6 cellular contexts compared by ENCODE assay signal in the genomic region with DNA sequence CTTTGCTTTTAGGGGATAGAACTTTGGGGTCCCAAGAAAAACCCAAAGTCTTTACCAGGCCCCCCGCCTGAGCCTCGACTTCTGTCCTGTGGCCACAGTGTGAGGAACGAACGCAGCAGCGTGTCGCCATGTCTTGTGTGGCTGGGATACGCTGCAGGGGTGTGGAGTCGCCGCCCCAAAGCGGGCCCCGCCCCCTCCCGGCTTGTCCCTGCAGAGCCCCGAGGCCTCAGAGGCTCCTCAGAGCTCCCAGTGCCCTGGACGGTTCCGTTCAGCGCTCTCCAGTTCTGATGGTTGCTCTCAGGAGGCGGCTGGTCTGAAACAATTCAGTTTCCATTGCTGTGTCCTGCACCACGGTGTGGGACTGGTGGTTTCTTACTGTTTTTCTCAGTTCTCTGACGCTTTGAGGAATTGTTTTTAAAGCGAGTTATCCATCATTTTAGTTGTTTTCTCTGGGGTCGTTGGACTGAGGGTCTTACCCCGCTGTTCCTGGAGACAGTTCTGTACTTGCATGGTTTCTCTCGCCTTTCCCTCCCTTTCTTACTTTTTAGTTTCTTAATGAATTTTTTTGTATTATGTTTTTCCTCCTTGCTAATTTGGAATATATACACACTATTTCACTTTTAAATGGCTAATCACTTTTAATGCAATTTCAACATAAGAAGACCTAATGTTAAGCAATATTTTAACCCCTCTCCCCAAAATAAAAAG. TPM values are rescaled to one million over a fixed set of nuclear protein-coding genes. Genes with fewer than 3 reads are reported as not detected.
DNase-seq lines count a peak whose midpoint lies in the region; ATAC-seq, FAIRE-seq and TF ChIP-seq lines count a peak whose summit lies in the region.

No MANE protein-coding gene starts in this region.

- TSS peak; percentile 38 for BruUV-seq in HepG2 (replicated peaks; lab: Mats Ljungman, UMichigan)

- WGBS in HepG2 (ENCODE audit: low lambda C conversion rate) = 14% methylated on average over 9 of the region's 23 CpGs
- WGBS in tibial nerve, 2 donors = 42 to 44% methylated on average over 23 of the region's 23 CpGs

- TF ChIP-seq EP300 in HepG2 (IDR thresholded peaks at IDR 0.05; ENCODE audit: low read depth in 2 of 2, low read length in 2 of 2) (no peak), HepG2 (CRISPR knock-in tag; IDR thresholded peaks at IDR 0.05; ENCODE audit: borderline replicate concordance) (no peak), tibial nerve (IDR thresholded peaks at IDR 0.05) (no peak)

- no peaks in the 10 kb centered on the region for H3K9me3 ChIP-seq in HepG2 (ENCODE audit: low read length)
- no peaks in the 10 kb centered on the region for H3K9me3 ChIP-seq in tibial nerve

- no peak overlapping the region for H3K27ac ChIP-seq in HepG2 (ENCODE audit: extremely low read length, insufficient read depth, low read length)
- H3K27ac ChIP-seq in tibial nerve = peak overlapping the region in 1 of 4 donors; percentile 46

- CTCF ChIA-PET in HepG2 (lab: Yijun Ruan, JAX; ENCODE audit: low intra/inter-chr PET ratio, low total read pairs) = no interaction called here

- H3K79me2 ChIP-seq in HepG2 (ENCODE audit: insufficient read depth, low read length) = no peaks in the 10 kb centered on the region

- H2AFZ ChIP-seq in HepG2 (ENCODE audit: low read length) = no peak overlapping the region

- peak; percentile 62 for ATAC-seq in HepG2
- no peak for ATAC-seq in HG02678 (IDR thresholded peaks at IDR 0.05; ENCODE audit: unreplicated experiment)

- peak; percentile 31; the same call in 1 of the 2 replicates for TF ChIP-seq RAD21 in HepG2 (CRISPR knock-in tag; IDR thresholded peaks at IDR 0.05)

- peaks cover 3 to 12% of the 10 kb centered on the region in 2 experiments; a peak in 4 of 5 replicates for H3K36me3 ChIP-seq in HepG2 (replicated peaks in 1 of 2; ENCODE audit: control insufficient read depth in 1 of 2, insufficient read depth in 2 of 2, low read length in 2 of 2)
- peaks cover 0 to 38% (median 0%) of the 10 kb centered on the region in 3 donors for H3K36me3 ChIP-seq in tibial nerve

- in situ Hi-C loops in HepG2 (cut with HindIII; ENCODE audit: extremely low pct_ligation_motif_present, low pct_unique_long_range_greater_than_20kb) = loop anchor here (5.0 to 10.0 kb wide), 2 partner anchors 53 to 170 kb away; a partner anchor contains a TSS

- no peak for DNase-seq in LNCaP clone FGC (ENCODE audit: low read depth)
- peak; percentile 65 for DNase-seq in activated T-helper 9 cell treated with anti-CD3 and anti-CD28 coated beads, Interleukin-2, amount 50 U/mL, for 16 hours (ENCODE audit: low read depth)
- peak; percentile 65 for DNase-seq in HepG2 (ENCODE audit: low spot score)
- peak in 1 of 2 donors; percentile 38 for DNase-seq in tibial nerve (ENCODE audit: low spot score in 2 of 2)
- no peak for DNase-seq in hippocampal formation (lab: John Stamatoyannopoulos, UW)

- H3K4me2 ChIP-seq in HepG2 (ENCODE audit: low read depth, low read length) = peak overlapping the region; percentile 91

- peak; percentile 75 for FAIRE-seq in HepG2 (lab: Jason Lieb, UNC)

- peak overlapping the region; percentile 69 for H3K9ac ChIP-seq in HepG2 (ENCODE audit: insufficient read depth, low read depth, low read length)

- H3K4me3 ChIP-seq in LNCaP clone FGC (ENCODE audit: low read depth, low read length) (peak overlapping the region; percentile 32), HepG2 (replicated peaks in 1 of 3; ENCODE audit: insufficient read depth in 1 of 3, low read depth in 2 of 3, low read length in 3 of 3) (peak overlapping the region; percentile 24 to 75 (median 55)), tibial nerve (peak overlapping the region in 3 of 4 donors; percentile 1 to 14 (median 14))

- peaks cover 29% of the 10 kb centered on the region for H3K4me1 ChIP-seq in HepG2 (ENCODE audit: insufficient read depth, low read length)
- H3K4me1 ChIP-seq in tibial nerve = peaks cover 0 to 34% (median 15%) of the 10 kb centered on the region in 4 donors

- H4K20me1 ChIP-seq in HepG2 (ENCODE audit: insufficient read depth, low read length) = no peaks in the 10 kb centered on the region

- POLR2A ChIA-PET in HepG2 (lab: Yijun Ruan, JAX) = interaction anchor here (1.0 to 3.2 kb wide), 5 partner anchors 8 to 54 kb away, joined by 3 to 25 read pairs (median 4); a partner anchor contains a TSS

- H3K27me3 ChIP-seq in HepG2 (ENCODE audit: control insufficient read depth in 1 of 2, insufficient read depth in 2 of 2, low read length in 2 of 2) = peaks cover 0 to 10% of the 10 kb centered on the region in 2 experiments; a peak in 1 of 5 replicates
- H3K27me3 ChIP-seq in tibial nerve = no peaks in the 10 kb centered on the region

- TF ChIP-seq POLR2A in HepG2 (IDR thresholded peaks at IDR 0.05; ENCODE audit: insufficient read depth in 1 of 2, low read depth in 2 of 2, low read length in 2 of 2) (peak in 1 of 2 experiments; percentile 62; a peak in 2 of 4 replicates), tibial nerve (IDR thresholded peaks at IDR 0.05) (no peak)

- TF ChIP-seq CTCF in LNCaP clone FGC (IDR thresholded peaks at IDR 0.05; ENCODE audit: control insufficient read depth, extremely low read depth, insufficient read depth) = no peak
- peak; percentile 49 for TF ChIP-seq CTCF in HepG2 (CRISPR knock-in tag; IDR thresholded peaks at IDR 0.05)
- no peak for TF ChIP-seq CTCF in tibial nerve (IDR thresholded peaks at IDR 0.05)

- intact Hi-C loops in HepG2 (cut with micrococcal nuclease; ENCODE audit: unreplicated experiment) = no loop called here

RNA-seq across cellular contexts. Expression of a gene that starts 1.6 kb away (rescaled TPM):
- 0.32 and 1.0 TPM in 2 replicates for total RNA-seq in HepG2 (2016; rRNA removed; fragmentation: Illumina TruSeq; extraction: Trizol)
- total RNA-seq in HepG2 (2016; cell fraction: cytosol; rRNA removed; fragmentation: Illumina TruSeq; extraction: Trizol; ENCODE audit: low read depth) = not detected in 2 replicates
- total RNA-seq in HepG2 (2016; cell fraction: insoluble cytoplasmic fraction; rRNA removed; fragmentation: Illumina TruSeq; extraction: Trizol) = 0.84 TPM in 1 of 2 replicates, not detected in the other
- total RNA-seq in HepG2 (2016; cell fraction: membrane; rRNA removed; fragmentation: Illumina TruSeq; extraction: Trizol) = 0.24 and 0.53 TPM in 2 replicates
- 0.75 and 2.8 TPM in 2 replicates for total RNA-seq in HepG2 (2016; cell fraction: nucleus; rRNA removed; fragmentation: Illumina TruSeq; extraction: Trizol)
- polyA plus RNA-seq in HepG2 (2011; rRNA removed) = 0.77 and 1.5 TPM in 2 replicates
- polyA plus RNA-seq in HepG2 (2011; cell fraction: cytosol; rRNA removed) = 0.24 and 0.27 TPM in 2 replicates
- 34.5 and 42.6 TPM in 2 replicates for polyA plus RNA-seq in HepG2 (2011; cell fraction: nucleus; rRNA removed)
- 1.0 and 2.7 TPM in 2 replicates for polyA plus RNA-seq in HepG2 (2012)
- polyA plus RNA-seq in HepG2 (2016; cell fraction: cytosol; fragmentation: Illumina TruSeq; extraction: Trizol; ENCODE audit: low read depth) = 0.19 and 0.29 TPM in 2 replicates
- not detected in 2 replicates for polyA plus RNA-seq in HepG2 (2016; cell fraction: insoluble cytoplasmic fraction; fragmentation: Illumina TruSeq; extraction: Trizol; ENCODE audit: low read depth)
- polyA plus RNA-seq in HepG2 (2016; cell fraction: membrane; fragmentation: Illumina TruSeq; extraction: Trizol; ENCODE audit: low read depth) = 0.19 and 0.30 TPM in 2 replicates
- polyA plus RNA-seq in HepG2 (2016; cell fraction: nucleus; fragmentation: Illumina TruSeq; extraction: Trizol; ENCODE audit: insufficient read depth, low read depth) = 2.2 and 4.7 TPM in 2 replicates
- polyA minus RNA-seq in HepG2 (2011; rRNA and poly(A)+ RNA removed; ENCODE audit: low replicate concordance) = 1.4 and 1.8 TPM in 2 replicates
- 0.69 TPM in 1 of 2 replicates, not detected in the other for polyA minus RNA-seq in HepG2 (2011; cell fraction: cytosol; rRNA and poly(A)+ RNA removed)
- polyA minus RNA-seq in HepG2 (2011; cell fraction: nucleus; rRNA and poly(A)+ RNA removed) = 3.5 and 4.0 TPM in 2 replicates
- 10 to 100 TPM; 23.9 to 79.4 (median 52.9) TPM for total RNA-seq in tibial nerve

RNA-seq across cellular contexts. Expression of a gene that starts 7.9 kb away (rescaled TPM):
- total RNA-seq in HepG2 (2016; rRNA removed; fragmentation: Illumina TruSeq; extraction: Trizol) = 7.2 and 22.9 TPM in 2 replicates
- 1.1 and 1.9 TPM in 2 replicates for total RNA-seq in HepG2 (2016; cell fraction: cytosol; rRNA removed; fragmentation: Illumina TruSeq; extraction: Trizol; ENCODE audit: low read depth)
- 6.6 and 22.7 TPM in 2 replicates for total RNA-seq in HepG2 (2016; cell fraction: insoluble cytoplasmic fraction; rRNA removed; fragmentation: Illumina TruSeq; extraction: Trizol)
- total RNA-seq in HepG2 (2016; cell fraction: membrane; rRNA removed; fragmentation: Illumina TruSeq; extraction: Trizol) = 4.2 and 4.6 TPM in 2 replicates
- 23.8 and 28.9 TPM in 2 replicates for total RNA-seq in HepG2 (2016; cell fraction: nucleus; rRNA removed; fragmentation: Illumina TruSeq; extraction: Trizol)
- 5.4 and 8.4 TPM in 2 replicates for polyA plus RNA-seq in HepG2 (2011; rRNA removed)
- 7.7 and 10.8 TPM in 2 replicates for polyA plus RNA-seq in HepG2 (2011; cell fraction: cytosol; rRNA removed)
- 30.6 and 45.2 TPM in 2 replicates for polyA plus RNA-seq in HepG2 (2011; cell fraction: nucleus; rRNA removed)
- polyA plus RNA-seq in HepG2 (2012) = 5.1 and 7.0 TPM in 2 replicates
- polyA plus RNA-seq in HepG2 (2016; cell fraction: cytosol; fragmentation: Illumina TruSeq; extraction: Trizol; ENCODE audit: low read depth) = 1.2 and 1.5 TPM in 2 replicates
- 4.5 and 6.1 TPM in 2 replicates for polyA plus RNA-seq in HepG2 (2016; cell fraction: insoluble cytoplasmic fraction; fragmentation: Illumina TruSeq; extraction: Trizol; ENCODE audit: low read depth)
- 1.6 and 2.2 TPM in 2 replicates for polyA plus RNA-seq in HepG2 (2016; cell fraction: membrane; fragmentation: Illumina TruSeq; extraction: Trizol; ENCODE audit: low read depth)
- polyA plus RNA-seq in HepG2 (2016; cell fraction: nucleus; fragmentation: Illumina TruSeq; extraction: Trizol; ENCODE audit: insufficient read depth, low read depth) = 25.4 and 27.0 TPM in 2 replicates
- 0.40 and 58.6 TPM in 2 replicates for polyA minus RNA-seq in HepG2 (2011; rRNA and poly(A)+ RNA removed; ENCODE audit: low replicate concordance)
- 13.4 and 13.6 TPM in 2 replicates for polyA minus RNA-seq in HepG2 (2011; cell fraction: cytosol; rRNA and poly(A)+ RNA removed)
- 37.7 and 40.7 TPM in 2 replicates for polyA minus RNA-seq in HepG2 (2011; cell fraction: nucleus; rRNA and poly(A)+ RNA removed)
- under 1 TPM in 3 of 4 donors, not detected in 1; 0.20 to 0.30 (median 0.21) TPM for total RNA-seq in tibial nerve

RNA-seq across cellular contexts. Expression of a gene that starts 11.9 kb away (rescaled TPM):
- 3.2 and 7.2 TPM in 2 replicates for total RNA-seq in HepG2 (2016; rRNA removed; fragmentation: Illumina TruSeq; extraction: Trizol)
- total RNA-seq in HepG2 (2016; cell fraction: cytosol; rRNA removed; fragmentation: Illumina TruSeq; extraction: Trizol; ENCODE audit: low read depth) = 0.53 and 1.4 TPM in 2 replicates
- total RNA-seq in HepG2 (2016; cell fraction: insoluble cytoplasmic fraction; rRNA removed; fragmentation: Illumina TruSeq; extraction: Trizol) = 2.4 and 7.8 TPM in 2 replicates
- 2.5 and 2.9 TPM in 2 replicates for total RNA-seq in HepG2 (2016; cell fraction: membrane; rRNA removed; fragmentation: Illumina TruSeq; extraction: Trizol)
- 7.0 and 7.9 TPM in 2 replicates for total RNA-seq in HepG2 (2016; cell fraction: nucleus; rRNA removed; fragmentation: Illumina TruSeq; extraction: Trizol)
- polyA plus RNA-seq in HepG2 (2011; rRNA removed) = 4.5 and 6.1 TPM in 2 replicates
- 3.1 and 4.8 TPM in 2 replicates for polyA plus RNA-seq in HepG2 (2011; cell fraction: cytosol; rRNA removed)
- polyA plus RNA-seq in HepG2 (2011; cell fraction: nucleus; rRNA removed) = 50.5 and 58.5 TPM in 2 replicates
- 3.0 and 5.5 TPM in 2 replicates for polyA plus RNA-seq in HepG2 (2012)
- polyA plus RNA-seq in HepG2 (2016; cell fraction: cytosol; fragmentation: Illumina TruSeq; extraction: Trizol; ENCODE audit: low read depth) = 0.35 and 0.36 TPM in 2 replicates
- 2.0 and 3.4 TPM in 2 replicates for polyA plus RNA-seq in HepG2 (2016; cell fraction: insoluble cytoplasmic fraction; fragmentation: Illumina TruSeq; extraction: Trizol; ENCODE audit: low read depth)
- polyA plus RNA-seq in HepG2 (2016; cell fraction: membrane; fragmentation: Illumina TruSeq; extraction: Trizol; ENCODE audit: low read depth) = 1.3 and 1.7 TPM in 2 replicates
- 16.0 and 17.5 TPM in 2 replicates for polyA plus RNA-seq in HepG2 (2016; cell fraction: nucleus; fragmentation: Illumina TruSeq; extraction: Trizol; ENCODE audit: insufficient read depth, low read depth)
- 3.0 and 10.3 TPM in 2 replicates for polyA minus RNA-seq in HepG2 (2011; rRNA and poly(A)+ RNA removed; ENCODE audit: low replicate concordance)
- 4.2 and 4.9 TPM in 2 replicates for polyA minus RNA-seq in HepG2 (2011; cell fraction: cytosol; rRNA and poly(A)+ RNA removed)
- 7.2 and 8.1 TPM in 2 replicates for polyA minus RNA-seq in HepG2 (2011; cell fraction: nucleus; rRNA and poly(A)+ RNA removed)
- total RNA-seq in tibial nerve = 10 to 100 TPM in 3 of 4 donors, 1 to 10 TPM in 1; 9.0 to 23.4 (median 13.6) TPM

RNA-seq across cellular contexts. Expression of a gene that starts 26.1 kb away (rescaled TPM):
- total RNA-seq in HepG2 (2016; rRNA removed; fragmentation: Illumina TruSeq; extraction: Trizol) (12.3 and 19.1 TPM in 2 replicates), tibial nerve (10 to 100 TPM; 18.1 to 39.6 (median 26.4) TPM)
- total RNA-seq in HepG2 (2016; cell fraction: cytosol; rRNA removed; fragmentation: Illumina TruSeq; extraction: Trizol; ENCODE audit: low read depth) = 8.9 and 9.3 TPM in 2 replicates
- total RNA-seq in HepG2 (2016; cell fraction: insoluble cytoplasmic fraction; rRNA removed; fragmentation: Illumina TruSeq; extraction: Trizol) = 11.5 and 17.5 TPM in 2 replicates
- 31.8 and 32.6 TPM in 2 replicates for total RNA-seq in HepG2 (2016; cell fraction: membrane; rRNA removed; fragmentation: Illumina TruSeq; extraction: Trizol)
- 13.0 and 15.9 TPM in 2 replicates for total RNA-seq in HepG2 (2016; cell fraction: nucleus; rRNA removed; fragmentation: Illumina TruSeq; extraction: Trizol)
- polyA plus RNA-seq in HepG2 (2011; rRNA removed) = 30.6 and 35.5 TPM in 2 replicates
- 37.2 and 49.4 TPM in 2 replicates for polyA plus RNA-seq in HepG2 (2011; cell fraction: cytosol; rRNA removed)
- polyA plus RNA-seq in HepG2 (2011; cell fraction: nucleus; rRNA removed) = 122 and 143 TPM in 2 replicates
- 21.8 and 31.9 TPM in 2 replicates for polyA plus RNA-seq in HepG2 (2012)
- 15.2 and 15.4 TPM in 2 replicates for polyA plus RNA-seq in HepG2 (2016; cell fraction: cytosol; fragmentation: Illumina TruSeq; extraction: Trizol; ENCODE audit: low read depth)
- 18.1 and 23.1 TPM in 2 replicates for polyA plus RNA-seq in HepG2 (2016; cell fraction: insoluble cytoplasmic fraction; fragmentation: Illumina TruSeq; extraction: Trizol; ENCODE audit: low read depth)
- 38.4 and 44.6 TPM in 2 replicates for polyA plus RNA-seq in HepG2 (2016; cell fraction: membrane; fragmentation: Illumina TruSeq; extraction: Trizol; ENCODE audit: low read depth)
- 33.6 and 40.0 TPM in 2 replicates for polyA plus RNA-seq in HepG2 (2016; cell fraction: nucleus; fragmentation: Illumina TruSeq; extraction: Trizol; ENCODE audit: insufficient read depth, low read depth)
- polyA minus RNA-seq in HepG2 (2011; rRNA and poly(A)+ RNA removed; ENCODE audit: low replicate concordance) = 74.3 and 145 TPM in 2 replicates
- polyA minus RNA-seq in HepG2 (2011; cell fraction: cytosol; rRNA and poly(A)+ RNA removed) = 22.8 and 26.5 TPM in 2 replicates
- polyA minus RNA-seq in HepG2 (2011; cell fraction: nucleus; rRNA and poly(A)+ RNA removed) = 19.9 and 23.2 TPM in 2 replicates

RNA-seq across cellular contexts. Expression of a gene that starts 53.0 kb away (rescaled TPM):
- total RNA-seq in HepG2 (2016; rRNA removed; fragmentation: Illumina TruSeq; extraction: Trizol) = 1.6 and 5.1 TPM in 2 replicates
- total RNA-seq in HepG2 (2016; cell fraction: cytosol; rRNA removed; fragmentation: Illumina TruSeq; extraction: Trizol; ENCODE audit: low read depth) = 1.9 and 3.4 TPM in 2 replicates
- 1.1 and 3.6 TPM in 2 replicates for total RNA-seq in HepG2 (2016; cell fraction: insoluble cytoplasmic fraction; rRNA removed; fragmentation: Illumina TruSeq; extraction: Trizol)
- 2.0 and 2.5 TPM in 2 replicates for total RNA-seq in HepG2 (2016; cell fraction: membrane; rRNA removed; fragmentation: Illumina TruSeq; extraction: Trizol)
- total RNA-seq in HepG2 (2016; cell fraction: nucleus; rRNA removed; fragmentation: Illumina TruSeq; extraction: Trizol) = 5.8 and 6.7 TPM in 2 replicates
- polyA plus RNA-seq in HepG2 (2011; rRNA removed) = 9.9 and 20.1 TPM in 2 replicates
- polyA plus RNA-seq in HepG2 (2011; cell fraction: cytosol; rRNA removed) = 6.1 TPM in 2 replicates
- polyA plus RNA-seq in HepG2 (2011; cell fraction: nucleus; rRNA removed) = 134 and 138 TPM in 2 replicates
- 7.2 and 10.7 TPM in 2 replicates for polyA plus RNA-seq in HepG2 (2012)
- polyA plus RNA-seq in HepG2 (2016; cell fraction: cytosol; fragmentation: Illumina TruSeq; extraction: Trizol; ENCODE audit: low read depth) = 1.4 and 3.1 TPM in 2 replicates
- 1.9 and 2.6 TPM in 2 replicates for polyA plus RNA-seq in HepG2 (2016; cell fraction: insoluble cytoplasmic fraction; fragmentation: Illumina TruSeq; extraction: Trizol; ENCODE audit: low read depth)
- polyA plus RNA-seq in HepG2 (2016; cell fraction: membrane; fragmentation: Illumina TruSeq; extraction: Trizol; ENCODE audit: low read depth) = 1.9 and 2.2 TPM in 2 replicates
- polyA plus RNA-seq in HepG2 (2016; cell fraction: nucleus; fragmentation: Illumina TruSeq; extraction: Trizol; ENCODE audit: insufficient read depth, low read depth) = 19.6 and 19.8 TPM in 2 replicates
- 15.5 and 17.1 TPM in 2 replicates for polyA minus RNA-seq in HepG2 (2011; rRNA and poly(A)+ RNA removed; ENCODE audit: low replicate concordance)
- 5.5 and 6.9 TPM in 2 replicates for polyA minus RNA-seq in HepG2 (2011; cell fraction: cytosol; rRNA and poly(A)+ RNA removed)
- polyA minus RNA-seq in HepG2 (2011; cell fraction: nucleus; rRNA and poly(A)+ RNA removed) = 8.6 and 9.7 TPM in 2 replicates
- total RNA-seq in tibial nerve = 10 to 100 TPM; 33.3 to 61.2 (median 39.0) TPM

Comparison
In these comparisons a context has a peak if more than half of its experiments do, and no peak if none do; other contexts are left out.
1. DNase-seq: peak in activated T-helper 9 cell treated with anti-CD3 and anti-CD28 coated beads, Interleukin-2, amount 50 U/mL, for 16 hours (single experiment) and HepG2 (single experiment); none in LNCaP clone FGC (single experiment) and hippocampal formation (0 of 2).
2. RNA of a gene that starts 1.6 kb away (total RNA-seq): 23.9 to 79.4 TPM in tibial nerve; 0.24 to 2.8 TPM in HepG2; every median in the first group is over 4 times any median in the second.
3. Peak in every context shown above with its lines, with median percentiles within 50 percentile points of each other: H3K4me3 ChIP-seq.